In genomic region chr19:45824041-45824471, GRCh38 we compare ENCODE assay signal across 12 cellular contexts. TPM values are rescaled to one million over a fixed set of nuclear protein-coding genes. Genes with fewer than 3 reads are reported as not detected.
A peak's percentile ranks its signal among the peaks of the same experiment; 100 is the strongest.
DNase-seq lines count a peak whose midpoint lies in the region; ATAC-seq and TF ChIP-seq lines count a peak whose summit lies in the region.
"Had no signal": no experiment of that assay in that cellular context is flagged by ENCODE, and none has a peak within 500 bp of the region (broad histone marks: within the 10 kb centered on the region; RNA-seq: fewer than 3 reads in every experiment).

No MANE protein-coding gene starts in this region.

- POLR2A ChIA-PET in activated CD4-positive, alpha-beta T cell treated with anti-CD3 and anti-CD28 coated beads, Interleukin-2, amount 10 ng/mL, durations not matched to agents 7 days and 5 days (lab: Charles Lee) = no interaction called here

- no peaks in the 10 kb centered on the region for H3K4me1 Mint-ChIP-seq in activated CD4-positive, alpha-beta T cell treated with anti-CD3 and anti-CD28 coated beads, Interleukin-2, amount 10 ng/mL, durations not matched to agents 7 days and 5 days
- H3K4me1 Mint-ChIP-seq: stimulated activated naive CD8-positive, alpha-beta T cell treated with anti-CD3 and anti-CD28 coated beads, Interleukin-15, amount 100 ng/mL, for 72 hours had no signal

- DNase-seq in LNCaP clone FGC (ENCODE audit: low read depth) (peak; percentile 49), NCI-H69 (lab: John Stamatoyannopoulos, UW) (peak; percentile 51), renal cortical epithelial cell (ENCODE audit: low read depth) (peak; percentile 34)
- DNase-seq in activated CD4-positive, alpha-beta T cell treated with anti-CD3 and anti-CD28 coated beads, Interleukin-2, amount 10 ng/mL, durations not matched to agents 7 days and 5 days = no peak
- DNase-seq: PC-3; stimulated activated CD4-positive, alpha-beta T cell treated with anti-CD3 and anti-CD28 coated beads, Interleukin-15, amount 100 ng/mL, for 24 hours; stimulated activated naive CD8-positive, alpha-beta T cell treated with anti-CD3 and anti-CD28 coated beads, Interleukin-15, amount 100 ng/mL, for 72 hours had no signal

- peak; percentile 61 for ATAC-seq in esophagus mucosa
- no peak for ATAC-seq in GM21576 (IDR thresholded peaks at IDR 0.05; ENCODE audit: unreplicated experiment)
- no peak for ATAC-seq in HG02610 (IDR thresholded peaks at IDR 0.05; ENCODE audit: unreplicated experiment)
- ATAC-seq: PC-3; stimulated activated naive CD8-positive, alpha-beta T cell treated with anti-CD3 and anti-CD28 coated beads, Interleukin-15, amount 100 ng/mL, for 72 hours had no signal

- H3K36me3 Mint-ChIP-seq in activated CD4-positive, alpha-beta T cell treated with anti-CD3 and anti-CD28 coated beads, Interleukin-2, amount 10 ng/mL, durations not matched to agents 7 days and 5 days (ENCODE audit: low read depth) = peaks cover 29% of the 10 kb centered on the region
- H3K36me3 Mint-ChIP-seq: IgD-negative memory B cell had no signal

- H3K4me3 Mint-ChIP-seq in activated CD4-positive, alpha-beta T cell treated with anti-CD3 and anti-CD28 coated beads, Interleukin-2, amount 10 ng/mL, durations not matched to agents 7 days and 5 days = no peak overlapping the region
- H3K4me3 Mint-ChIP-seq: dendritic cell treated with granulocyte-macrophage colony-stimulating factor and Interleukin-4, amounts not matched to agents 40 ng/mL and 50 ng/mL, for 4 days; stimulated activated naive CD8-positive, alpha-beta T cell treated with anti-CD3 and anti-CD28 coated beads, Interleukin-15, amount 100 ng/mL, for 72 hours had no signal

- CTCF ChIA-PET in activated CD4-positive, alpha-beta T cell treated with anti-CD3 and anti-CD28 coated beads, Interleukin-2, amount 10 ng/mL, durations not matched to agents 7 days and 5 days (lab: Charles Lee) = interaction anchor here (1.1 to 1.5 kb wide), 3 partner anchors 22 to 53 kb away, joined by 3 to 6 read pairs (median 3); no protein-coding TSS in a partner anchor

- H3K9me3 Mint-ChIP-seq in activated CD4-positive, alpha-beta T cell treated with anti-CD3 and anti-CD28 coated beads, Interleukin-2, amount 10 ng/mL, durations not matched to agents 7 days and 5 days = no peaks in the 10 kb centered on the region
- H3K9me3 Mint-ChIP-seq: dendritic cell treated with granulocyte-macrophage colony-stimulating factor and Interleukin-4, amounts not matched to agents 40 ng/mL and 50 ng/mL, for 4 days; IgD-negative memory B cell; stimulated activated naive CD8-positive, alpha-beta T cell treated with anti-CD3 and anti-CD28 coated beads, Interleukin-15, amount 100 ng/mL, for 72 hours had no signal

- H3K27me3 Mint-ChIP-seq in activated CD4-positive, alpha-beta T cell treated with anti-CD3 and anti-CD28 coated beads, Interleukin-2, amount 10 ng/mL, durations not matched to agents 7 days and 5 days = no peaks in the 10 kb centered on the region
- H3K27me3 Mint-ChIP-seq: dendritic cell treated with granulocyte-macrophage colony-stimulating factor and Interleukin-4, amounts not matched to agents 40 ng/mL and 50 ng/mL, for 4 days; IgD-negative memory B cell; stimulated activated naive CD8-positive, alpha-beta T cell treated with anti-CD3 and anti-CD28 coated beads, Interleukin-15, amount 100 ng/mL, for 72 hours had no signal

- no peak overlapping the region for H3K27ac Mint-ChIP-seq in activated CD4-positive, alpha-beta T cell treated with anti-CD3 and anti-CD28 coated beads, Interleukin-2, amount 10 ng/mL, durations not matched to agents 7 days and 5 days
- H3K27ac Mint-ChIP-seq: dendritic cell treated with granulocyte-macrophage colony-stimulating factor and Interleukin-4, amounts not matched to agents 40 ng/mL and 50 ng/mL, for 4 days had no signal

- no peak for TF ChIP-seq CTCF in LNCaP clone FGC (IDR thresholded peaks at IDR 0.05; ENCODE audit: control insufficient read depth, extremely low read depth, insufficient read depth)

- no peak overlapping the region for H3K4me3 ChIP-seq in LNCaP clone FGC (ENCODE audit: low read depth, low read length)

RNA-seq across cellular contexts. Expression of gene RSPH6A, which starts 8.9 kb away (rescaled TPM):
- total RNA-seq in esophagus mucosa (0.12 TPM), renal cortical epithelial cell (0.10 TPM in 1 of 2 replicates, not detected in the other)
- under 1 TPM; 0.42 to 0.57 TPM for total RNA-seq in activated CD4-positive, alpha-beta T cell treated with anti-CD3 and anti-CD28 coated beads, Interleukin-2, amount 10 ng/mL, durations not matched to agents 7 days and 5 days
- total RNA-seq: PC-3 had no signal

RNA-seq across cellular contexts. Expression of gene DMWD, which starts 31.4 kb away (rescaled TPM):
- 17.4 TPM for total RNA-seq in esophagus mucosa
- 24.0 and 37.0 TPM in 2 replicates for total RNA-seq in renal cortical epithelial cell
- total RNA-seq in activated CD4-positive, alpha-beta T cell treated with anti-CD3 and anti-CD28 coated beads, Interleukin-2, amount 10 ng/mL, durations not matched to agents 7 days and 5 days = 10 to 100 TPM; 35.0 to 37.8 TPM

RNA-seq across cellular contexts. Expression of gene SYMPK, which starts 38.9 kb away (rescaled TPM):
- total RNA-seq in esophagus mucosa (42.9 TPM), renal cortical epithelial cell (16.3 and 55.0 TPM in 2 replicates)
- 10 to 100 TPM; 91.0 to 98.0 TPM for total RNA-seq in activated CD4-positive, alpha-beta T cell treated with anti-CD3 and anti-CD28 coated beads, Interleukin-2, amount 10 ng/mL, durations not matched to agents 7 days and 5 days

RNA-seq across cellular contexts. Expression of gene FOXA3, which starts 40.1 kb away (rescaled TPM):
- total RNA-seq in esophagus mucosa (not detected), renal cortical epithelial cell (0.52 and 1.5 TPM in 2 replicates)
- not detected for total RNA-seq in activated CD4-positive, alpha-beta T cell treated with anti-CD3 and anti-CD28 coated beads, Interleukin-2, amount 10 ng/mL, durations not matched to agents 7 days and 5 days

RNA-seq across cellular contexts. Expression of gene DMPK, which starts 41.8 kb away (rescaled TPM):
- total RNA-seq in esophagus mucosa = 15.5 TPM
- 6.1 and 32.3 TPM in 2 replicates for total RNA-seq in renal cortical epithelial cell
- 10 to 100 TPM; 24.1 to 24.4 TPM for total RNA-seq in activated CD4-positive, alpha-beta T cell treated with anti-CD3 and anti-CD28 coated beads, Interleukin-2, amount 10 ng/mL, durations not matched to agents 7 days and 5 days
